20 cellular contexts compared by ENCODE assay signal in the genomic region with DNA sequence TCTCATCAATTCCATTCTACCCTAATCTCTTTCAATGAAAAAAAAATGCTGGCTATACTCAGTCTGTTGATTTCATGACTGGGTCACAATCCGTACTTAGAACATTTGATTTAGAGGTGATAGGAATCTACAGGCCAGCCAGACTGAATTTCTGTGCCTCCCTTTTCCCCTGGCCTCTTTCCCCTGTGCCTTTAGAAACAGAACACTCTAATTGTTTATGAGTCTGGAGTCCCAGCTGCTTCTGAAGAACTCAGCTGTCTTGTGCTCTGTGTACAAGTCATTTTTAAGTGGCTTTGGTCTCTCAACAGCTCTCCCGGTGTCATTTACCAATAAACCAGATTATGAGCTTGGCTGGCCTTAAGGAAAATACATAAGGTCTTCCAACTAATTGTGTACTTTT.
A peak's percentile ranks its signal among the peaks of the same experiment; 100 is the strongest.
DNase-seq lines count a peak whose midpoint lies in the region; ATAC-seq and TF ChIP-seq lines count a peak whose summit lies in the region.
"Had no signal": no experiment of that assay in that cellular context is flagged by ENCODE, and none has a peak within 500 bp of the region (broad histone marks: within the 10 kb centered on the region; RNA-seq: fewer than 3 reads in every experiment).

No MANE protein-coding gene starts in this region.

- H3K36me3 ChIP-seq in SJCRH30 (no peaks in the 10 kb centered on the region), right atrium auricular region (no peaks in the 10 kb centered on the region), HAP-1 (replicated peaks) (no peaks in the 10 kb centered on the region)
- H3K36me3 ChIP-seq: brain microvascular endothelial cell had no signal

- H3K27ac ChIP-seq in SJCRH30, result peak overlapping the region; percentile 21
- H3K27ac ChIP-seq in right atrium auricular region, result peak overlapping the region; percentile 32 to 52
- H3K27ac ChIP-seq: brain microvascular endothelial cell, psoas muscle had no signal

- H3K27me3 ChIP-seq in SJCRH30 (no peaks in the 10 kb centered on the region), right atrium auricular region (no peaks in the 10 kb centered on the region), HAP-1 (ENCODE audit: low read depth) (no peaks in the 10 kb centered on the region)
- H3K27me3 ChIP-seq: brain microvascular endothelial cell had no signal

- DNase-seq in DMS79 (lab: John Stamatoyannopoulos, UW) (peak; percentile 65), SJCRH30 (peak; percentile 63 to 83), right atrium auricular region (ENCODE audit: low spot score) (no peak), sciatic nerve (ENCODE audit: low spot score) (no peak), epidermal melanocyte (ENCODE audit: insufficient read length, low spot score) (no peak), GM20000 (ENCODE audit: low spot score) (no peak), HAP-1 (ENCODE audit: low spot score in 2 of 2) (no peak)
- no peak for DNase-seq in effector CD4-positive, alpha-beta T cell
- DNase-seq: activated gamma-delta T cell; brain microvascular endothelial cell; Calu3; foreskin fibroblast; GDM1; immature natural killer cell; NCI-H1048; NCI-H446; PC-3; psoas muscle; stimulated activated CD4-positive, alpha-beta T cell treated with anti-CD3 and anti-CD28 coated beads, Interleukin-1b, Interleukin-23, amount 100 ng/mL, for 48 hours had no signal

- H3K4me1 ChIP-seq in SJCRH30, result peaks cover 57% of the 10 kb centered on the region
- H3K4me1 ChIP-seq in right atrium auricular region, result peaks cover 0 to 42% of the 10 kb centered on the region in 2 donors
- no peaks in the 10 kb centered on the region for H3K4me1 ChIP-seq in HAP-1

- TF ChIP-seq CTCF in right atrium auricular region (IDR thresholded peaks at IDR 0.05), result no peak
- no peak for TF ChIP-seq CTCF in GM20000 (IDR thresholded peaks at IDR 0.05; ENCODE audit: extremely low read depth, missing control alignments)

- H3K9me3 ChIP-seq in SJCRH30 (replicated peaks), result no peaks in the 10 kb centered on the region
- no peaks in the 10 kb centered on the region for H3K9me3 ChIP-seq in right atrium auricular region
- no peaks in the 10 kb centered on the region for H3K9me3 ChIP-seq in HAP-1
- H3K9me3 ChIP-seq: psoas muscle had no signal

- in situ Hi-C loops in HAP-1 (cut with MboI; ENCODE audit: low sequenced_read_pairs), result no loop called here

- ATAC-seq in sciatic nerve, result peak; percentile 33
- ATAC-seq: K562, PC-3, psoas muscle had no signal

- no peak overlapping the region for H3K4me3 ChIP-seq in SJCRH30
- H3K4me3 ChIP-seq in right atrium auricular region, result no peak overlapping the region
- no peak overlapping the region for H3K4me3 ChIP-seq in HAP-1
- H3K4me3 ChIP-seq: K562, psoas muscle had no signal

- intact Hi-C loops in sciatic nerve (cut with DNase I), result no loop called here

Comparison
In these comparisons a context has a peak if more than half of its experiments do, and no peak if none do; other contexts are left out.
1. DNase-seq: peak in DMS79 (single experiment) and SJCRH30 (2 of 2); none in right atrium auricular region (single experiment), sciatic nerve (single experiment), epidermal melanocyte (single experiment), GM20000 (single experiment), HAP-1 (0 of 2) and effector CD4-positive, alpha-beta T cell (single experiment).